Comparison of ENCODE assay signal across 36 cellular contexts in the genomic region with DNA sequence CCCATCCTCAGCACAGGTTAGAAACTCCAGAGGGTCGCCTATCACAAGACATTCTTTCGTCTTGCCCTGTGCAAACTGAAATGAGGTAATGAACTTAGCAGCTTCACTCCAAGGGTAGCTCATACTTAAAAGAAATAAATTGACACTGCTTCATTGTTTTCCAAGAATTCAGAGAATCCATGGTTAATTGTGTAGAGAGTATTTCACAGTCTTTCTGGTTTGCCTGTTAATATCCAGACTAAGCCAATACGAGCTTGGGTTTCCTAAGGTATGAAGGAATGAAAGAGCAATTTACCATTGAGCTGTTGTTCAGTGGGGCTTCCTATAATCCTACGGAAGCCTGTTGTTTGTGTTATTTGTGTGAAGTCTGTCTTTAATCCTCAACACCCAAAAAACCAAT. TPM values are rescaled to one million over a fixed set of nuclear protein-coding genes. Genes with fewer than 3 reads are reported as not detected.
"Had no signal": no experiment of that assay in that cellular context is flagged by ENCODE, and none has a peak within 500 bp of the region (broad histone marks: within the 10 kb centered on the region; RNA-seq: fewer than 3 reads in every experiment).

No MANE protein-coding gene starts in this region.

- H3K27ac ChIP-seq: cardiac muscle cell, SJSA1, VCaP had no signal

- ATAC-seq: activated CD8-positive, alpha-beta memory T cell treated with anti-CD3 and anti-CD28 coated beads, Interleukin-2, amount 10 ng/mL, durations not matched to agents 7 days and 5 days; activated naive CD8-positive, alpha-beta T cell treated with anti-CD3 and anti-CD28 coated beads, Interleukin-2, amount 50 U/mL, for 24 hours; Panc1 had no signal

- H3K27ac Mint-ChIP-seq: activated B cell treated with CpG ODN at 0.5 μM for 24 hours; activated CD4-positive, alpha-beta memory T cell treated with anti-CD3 and anti-CD28 coated beads, Interleukin-2, amount 10 ng/mL, durations not matched to agents 7 days and 5 days; activated CD8-positive, alpha-beta memory T cell treated with anti-CD3 and anti-CD28 coated beads, Interleukin-2, amount 10 ng/mL, durations not matched to agents 7 days and 5 days; activated naive CD4-positive, alpha-beta T cell treated with anti-CD3 and anti-CD28 coated beads, Interleukin-2, amount 10 ng/mL, durations not matched to agents 7 days and 5 days; activated naive CD8-positive, alpha-beta T cell; activated naive CD8-positive, alpha-beta T cell treated with anti-CD3 and anti-CD28 coated beads, Interleukin-2, amount 50 U/mL, for 24 hours had no signal

- H3K9me3 Mint-ChIP-seq: activated CD4-positive, alpha-beta memory T cell treated with anti-CD3 and anti-CD28 coated beads, Interleukin-2, amount 10 ng/mL, durations not matched to agents 7 days and 5 days; activated naive CD4-positive, alpha-beta T cell treated with anti-CD3 and anti-CD28 coated beads, Interleukin-2, amount 10 ng/mL, durations not matched to agents 7 days and 5 days; central memory CD8-positive, alpha-beta T cell had no signal

- H3K27me3 ChIP-seq: cardiac muscle cell, SJSA1 had no signal

- H3K36me3 ChIP-seq: cardiac muscle cell, SJSA1 had no signal

- H3K4me1 Mint-ChIP-seq: activated B cell treated with CpG ODN at 0.5 μM for 24 hours; activated CD4-positive, alpha-beta memory T cell treated with anti-CD3 and anti-CD28 coated beads, Interleukin-2, amount 10 ng/mL, durations not matched to agents 7 days and 5 days; activated CD8-positive, alpha-beta memory T cell treated with anti-CD3 and anti-CD28 coated beads, Interleukin-2, amount 10 ng/mL, durations not matched to agents 7 days and 5 days; activated naive CD4-positive, alpha-beta T cell treated with anti-CD3 and anti-CD28 coated beads, Interleukin-2, amount 10 ng/mL, durations not matched to agents 7 days and 5 days; activated naive CD8-positive, alpha-beta T cell treated with anti-CD3 and anti-CD28 coated beads, Interleukin-2, amount 50 U/mL, for 24 hours; central memory CD8-positive, alpha-beta T cell had no signal

- H3K4me3 Mint-ChIP-seq: activated B cell treated with CpG ODN at 0.5 μM for 24 hours; activated CD4-positive, alpha-beta memory T cell treated with anti-CD3 and anti-CD28 coated beads, Interleukin-2, amount 10 ng/mL, durations not matched to agents 7 days and 5 days; activated CD8-positive, alpha-beta memory T cell treated with anti-CD3 and anti-CD28 coated beads, Interleukin-2, amount 10 ng/mL, durations not matched to agents 7 days and 5 days; activated naive CD4-positive, alpha-beta T cell treated with anti-CD3 and anti-CD28 coated beads, Interleukin-2, amount 10 ng/mL, durations not matched to agents 7 days and 5 days; activated naive CD8-positive, alpha-beta T cell; activated naive CD8-positive, alpha-beta T cell treated with anti-CD3 and anti-CD28 coated beads, Interleukin-2, amount 50 U/mL, for 24 hours; central memory CD8-positive, alpha-beta T cell had no signal

- H3K36me3 Mint-ChIP-seq: activated CD8-positive, alpha-beta memory T cell treated with anti-CD3 and anti-CD28 coated beads, Interleukin-2, amount 10 ng/mL, durations not matched to agents 7 days and 5 days; activated naive CD4-positive, alpha-beta T cell treated with anti-CD3 and anti-CD28 coated beads, Interleukin-2, amount 10 ng/mL, durations not matched to agents 7 days and 5 days; activated naive CD8-positive, alpha-beta T cell had no signal

- DNase-seq: activated B cell treated with CpG ODN at 0.5 μM for 24 hours; activated CD4-positive, alpha-beta memory T cell treated with anti-CD3 and anti-CD28 coated beads, Interleukin-2, amount 10 ng/mL, durations not matched to agents 7 days and 5 days; activated CD4-positive, alpha-beta T cell treated with anti-CD3 and anti-CD28 coated beads for 4 hours; activated CD4-positive, CD25-positive, alpha-beta regulatory T cell treated with anti-CD3 and anti-CD28 coated beads, Interleukin-2, amount 50 U/mL, for 72 hours; activated CD8-positive, alpha-beta memory T cell treated with anti-CD3 and anti-CD28 coated beads for 24 hours; activated CD8-positive, alpha-beta memory T cell treated with anti-CD3 and anti-CD28 coated beads, Interleukin-2, amount 10 ng/mL, durations not matched to agents 7 days and 5 days; activated CD8-positive, alpha-beta memory T cell treated with anti-CD3 and anti-CD28 coated beads, Interleukin-2, amount 50 U/mL, for 48 hours; activated effector memory CD4-positive, alpha-beta T cell treated with Interleukin-2 at 50 U/mL for 16 hours; activated naive CD4-positive, alpha-beta T cell treated with anti-CD3 and anti-CD28 coated beads, Interleukin-2, amount 10 ng/mL, durations not matched to agents 7 days and 5 days; activated naive CD8-positive, alpha-beta T cell treated with anti-CD3 and anti-CD28 coated beads, Interleukin-2, amount 50 U/mL, for 24 hours; activated T-cell treated with anti-CD3 and anti-CD28 coated beads, Interleukin-2, amount 50 U/mL, for 48 hours; anterior cingulate cortex; Karpas-422; KBM-7; NCI-H1105 treated with DMSO at 0.1 percent for 48 hours; NCI-H1436 treated with DMSO at 0.1 percent for 48 hours; NCI-H1694 treated with DMSO at 0.1 percent for 48 hours; NCI-H2029 treated with DMSO at 0.1 percent for 48 hours; NCI-H2107; NCI-H2171; NCI-H510A; NCI-H526; NCI-H774; SHP77; SW 1271; T-helper 1 cell; T-helper 2 cell; T-helper 9 cell had no signal

- H3K4me3 ChIP-seq: cardiac muscle cell, SJSA1 had no signal

- H3K9me3 ChIP-seq: SJSA1 had no signal

- H3K4me1 ChIP-seq: SJSA1 had no signal

RNA-seq across cellular contexts. Expression of gene FAM124B, which starts 58.7 kb away (rescaled TPM):
- total RNA-seq: activated B cell treated with CpG ODN at 0.5 μM for 24 hours, MCF 10A, RPMI7951, SJSA1 had no signal
